ENCODE assay signal across 25 cellular contexts in genomic region chr2:33614190-33614589, GRCh38.
"Had no signal": no experiment of that assay in that cellular context is flagged by ENCODE, and none has a peak within 500 bp of the region (broad histone marks: within the 10 kb centered on the region; RNA-seq: fewer than 3 reads in every experiment).

No MANE protein-coding gene starts in this region.

- H3K27ac ChIP-seq: Peyer's patch, RWPE1, SJCRH30 had no signal

- ATAC-seq: activated CD8-positive, alpha-beta T cell treated with anti-CD3 and anti-CD28 coated beads for 36 hours; SK-N-SH treated with all-trans-retinoic acid at 6 μM for 48 hours had no signal

- H3K4me1 Mint-ChIP-seq: activated naive CD4-positive, alpha-beta T cell treated with anti-CD3 and anti-CD28 coated beads, Interleukin-2, amount 50 U/mL, for 24 hours; brain; central memory CD8-positive, alpha-beta T cell had no signal

- H3K27me3 ChIP-seq: Peyer's patch, SJCRH30 had no signal

- H3K27me3 Mint-ChIP-seq: activated CD8-positive, alpha-beta T cell treated with anti-CD3 and anti-CD28 coated beads for 36 hours; brain had no signal

- H3K27ac Mint-ChIP-seq: activated CD8-positive, alpha-beta T cell treated with anti-CD3 and anti-CD28 coated beads for 36 hours; activated naive CD4-positive, alpha-beta T cell treated with anti-CD3 and anti-CD28 coated beads, Interleukin-2, amount 50 U/mL, for 24 hours; brain had no signal

- H3K9me3 ChIP-seq: Peyer's patch had no signal

- H3K4me3 Mint-ChIP-seq: activated CD8-positive, alpha-beta T cell treated with anti-CD3 and anti-CD28 coated beads for 36 hours; activated naive CD4-positive, alpha-beta T cell treated with anti-CD3 and anti-CD28 coated beads, Interleukin-2, amount 50 U/mL, for 24 hours; brain; central memory CD8-positive, alpha-beta T cell had no signal

- H3K4me1 ChIP-seq: Peyer's patch, SJCRH30 had no signal

- H3K36me3 ChIP-seq: Peyer's patch, SJCRH30 had no signal

- H3K36me3 Mint-ChIP-seq: brain had no signal

- DNase-seq: activated CD4-positive, CD25-positive, alpha-beta regulatory T cell; activated CD8-positive, alpha-beta memory T cell treated with anti-CD3 and anti-CD28 coated beads, Interleukin-2, amount 50 U/mL, for 4 hours; activated CD8-positive, alpha-beta T cell treated with anti-CD3 and anti-CD28 coated beads for 36 hours; activated effector memory CD4-positive, alpha-beta T cell treated with Interleukin-2 at 50 U/mL for 16 hours; activated naive CD4-positive, alpha-beta T cell; amniotic stem cell; KG1; NCI-H1092; NCI-H1417; NCI-H1694; NCI-H2029; NCI-H2107; NCI-H2171 treated with DMSO at 0.1 percent for 48 hours; NCI-H345; NCI-H510A; NCI-H526 treated with DMSO at 0.1 percent for 48 hours; Peyer's patch; Right ventricle myocardium superior; SJCRH30; SW 1271 had no signal

- H3K4me3 ChIP-seq: Peyer's patch, SJCRH30 had no signal
